1 cellular context compared by ENCODE assay signal in genomic region chr7:127304087-127304486, GRCh38.
TF ChIP-seq lines count a peak whose summit lies in the region.

No MANE protein-coding gene starts in this region.

TF ChIP-seq in GM23338, 12 proteins besides CTCF, POLR2A, EP300 and RAD21 (continued from another document):
- no peak for TF ChIP-seq ZNF462 (CRISPR knock-in tag; IDR thresholded peaks at IDR 0.05)
